ENCODE assay signal across 25 cellular contexts in the genomic region with DNA sequence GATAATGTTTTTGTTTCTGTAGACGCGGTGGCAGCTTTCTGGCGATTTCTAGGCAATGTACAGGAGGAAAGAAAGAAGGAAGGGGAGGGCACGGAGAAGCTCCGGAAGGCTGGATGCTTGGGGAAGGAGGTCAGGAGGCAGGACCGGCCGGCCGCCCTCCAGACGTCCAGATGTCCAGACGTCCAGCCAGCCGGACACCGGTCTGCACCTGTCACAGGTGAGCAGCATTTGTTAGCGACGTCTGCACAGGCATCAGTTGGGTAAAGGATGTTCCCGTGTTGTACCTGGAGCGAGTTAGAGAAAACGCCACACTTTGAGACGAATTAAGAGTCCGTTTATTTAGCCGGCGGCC.
DNase-seq lines count a peak whose midpoint lies in the region; ATAC-seq, FAIRE-seq and TF ChIP-seq lines count a peak whose summit lies in the region.
"Had no signal": no experiment of that assay in that cellular context is flagged by ENCODE, and none has a peak within 500 bp of the region (broad histone marks: within the 10 kb centered on the region; RNA-seq: fewer than 3 reads in every experiment).

No MANE protein-coding gene starts in this region.

- no peaks in the 10 kb centered on the region for H3K9me3 ChIP-seq in A549
- peaks cover 6% of the 10 kb centered on the region for H3K9me3 ChIP-seq in HUES6 (ENCODE audit: control insufficient read depth, insufficient read depth, low read depth, low read length)
- peaks cover 7% of the 10 kb centered on the region for H3K9me3 ChIP-seq in psoas muscle
- H3K9me3 ChIP-seq: SJSA1 had no signal

- H3K27me3 ChIP-seq in HUES6 (ENCODE audit: control insufficient read depth, insufficient read depth, low read length) (peaks cover 2% of the 10 kb centered on the region; the same call in 1 of the 2 replicates), psoas muscle (ENCODE audit: insufficient read depth in 3 of 3, low read length in 2 of 3) (peaks cover 0 to 6% (median 0%) of the 10 kb centered on the region in 3 donors)
- H3K27me3 ChIP-seq: BLaER1, SJSA1 had no signal

- POLR2A ChIA-PET in A549 (lab: Yijun Ruan, JAX), result no interaction called here

- no peak overlapping the region for H3K4me3 ChIP-seq in A549
- H3K4me3 ChIP-seq in HUES6 (ENCODE audit: low read depth, low read length), result peak overlapping the region; percentile 7; the same call in 1 of the 2 replicates
- no peak overlapping the region for H3K4me3 ChIP-seq in psoas muscle
- H3K4me3 ChIP-seq: BLaER1, SJSA1 had no signal

- H3K27ac ChIP-seq in A549 (no peak overlapping the region), HUES6 (ENCODE audit: low read depth, low read length) (no peak overlapping the region), psoas muscle (no peak overlapping the region)
- H3K27ac ChIP-seq: BLaER1, HL-60, SJSA1 had no signal

- H3K9me3 Mint-ChIP-seq in chondrocyte (ENCODE audit: low read depth) (peaks cover 10% of the 10 kb centered on the region), nephron progenitor cell (peaks cover 17% of the 10 kb centered on the region)
- H3K9me3 Mint-ChIP-seq: CD4-positive, alpha-beta T cell had no signal

- H3K27me3 Mint-ChIP-seq in chondrocyte (ENCODE audit: low read depth) (no peaks in the 10 kb centered on the region), nephron progenitor cell (ENCODE audit: low read depth, poor library complexity) (peaks cover 27% of the 10 kb centered on the region)
- H3K27me3 Mint-ChIP-seq: CD4-positive, alpha-beta T cell had no signal

- H3K36me3 Mint-ChIP-seq in chondrocyte (ENCODE audit: low read depth) (no peaks in the 10 kb centered on the region), nephron progenitor cell (ENCODE audit: low read depth) (no peaks in the 10 kb centered on the region)

- TF ChIP-seq POLR2A in A549 (IDR thresholded peaks at IDR 0.05; ENCODE audit: low read length), result no peak

- H3K4me1 Mint-ChIP-seq in chondrocyte (ENCODE audit: low read depth) (peaks cover 9% of the 10 kb centered on the region), nephron progenitor cell (peaks cover 12% of the 10 kb centered on the region)

- no peak for TF ChIP-seq RAD21 in A549 (conservative IDR thresholded peaks at IDR 0.05 in 1 of 2, IDR thresholded peaks at IDR 0.05 in 1 of 2)

- intact Hi-C loops in psoas muscle (cut with DNase I), result no loop called here

- H3K27ac Mint-ChIP-seq in chondrocyte (ENCODE audit: unreplicated experiment) (peak overlapping the region; percentile 54), nephron progenitor cell (peak overlapping the region; percentile 75)
- H3K27ac Mint-ChIP-seq: CD4-positive, alpha-beta T cell had no signal

- DNase-seq in A549 (ENCODE audit: low read depth in 1 of 2, low spot score in 1 of 2) (no peak), chondrocyte (ENCODE audit: low spot score) (peak; percentile 54), nephron progenitor cell (no peak), psoas muscle (no peak), SHP77 treated with DMSO at 0.1 percent for 48 hours (lab: John Stamatoyannopoulos, UW) (no peak)
- DNase-seq: 8988T; CD4-positive, alpha-beta T cell; COR-L47; GDM1; NCI-H1092; NCI-H1436 treated with DMSO at 0.1 percent for 48 hours; NCI-H187 treated with DMSO at 0.1 percent for 48 hours; NCI-H2107; NCI-H524 treated with DMSO at 0.1 percent for 48 hours; NCI-H774; T-helper 1 cell had no signal

- peak overlapping the region; percentile 0; the same call in 1 of the 3 replicates for H3K4me2 ChIP-seq in A549
- H3K4me2 ChIP-seq: BLaER1 had no signal

- H3K9ac ChIP-seq in HUES6 (ENCODE audit: low read length), result no peak overlapping the region
- H3K9ac ChIP-seq: BLaER1 had no signal

- WGBS in A549 (ENCODE audit: missing lambda C conversion rate), result 60% methylated on average over 21 of the region's 21 CpGs
- 70 to 78% (median 76%) methylated on average over 21 of the region's 21 CpGs for WGBS in psoas muscle, 3 donors

- no peaks in the 10 kb centered on the region for H3K4me1 ChIP-seq in A549
- H3K4me1 ChIP-seq in HUES6 (ENCODE audit: control insufficient read depth, insufficient read depth, low read length), result peaks cover 9% of the 10 kb centered on the region
- H3K4me1 ChIP-seq in psoas muscle, result no peaks in the 10 kb centered on the region
- H3K4me1 ChIP-seq: SJSA1 had no signal

- CTCF ChIA-PET in A549 (lab: Yijun Ruan, JAX), result no interaction called here

- H3K36me3 ChIP-seq in HUES6 (ENCODE audit: control insufficient read depth, insufficient read depth, low read length) (no peaks in the 10 kb centered on the region), psoas muscle (ENCODE audit: insufficient read depth in 1 of 2, low read depth in 1 of 2) (no peaks in the 10 kb centered on the region)
- H3K36me3 ChIP-seq: BLaER1, SJSA1 had no signal

- ATAC-seq in A549 (no peak; a peak in 1 of 6 replicates), GM21381 (IDR thresholded peaks at IDR 0.05; ENCODE audit: unreplicated experiment) (no peak), HG02840 (IDR thresholded peaks at IDR 0.05; ENCODE audit: low FRiP score, unreplicated experiment) (no peak), psoas muscle (no peak)
- ATAC-seq: PC-3, Right ventricle myocardium inferior had no signal

- no peak for FAIRE-seq in A549 (lab: Jason Lieb, UNC)
- FAIRE-seq: GM12891 had no signal

- no peak overlapping the region for H3K4me3 Mint-ChIP-seq in chondrocyte (ENCODE audit: unreplicated experiment)
- H3K4me3 Mint-ChIP-seq in nephron progenitor cell, result no peak overlapping the region
- H3K4me3 Mint-ChIP-seq: CD4-positive, alpha-beta T cell had no signal

- TF ChIP-seq EP300 in A549 (IDR thresholded peaks at IDR 0.05), result no peak

- TF ChIP-seq CTCF in A549 (IDR thresholded peaks at IDR 0.05) (no peak), chondrocyte (IDR thresholded peaks at IDR 0.05) (no peak), nephron progenitor cell (IDR thresholded peaks at IDR 0.05) (no peak), psoas muscle (IDR thresholded peaks at IDR 0.05) (no peak)

TF ChIP-seq in A549, 52 proteins besides CTCF, POLR2A, EP300 and RAD21:
- no peak for TF ChIP-seq HOXB13 (CRISPR knock-in tag; IDR thresholded peaks at IDR 0.05; ENCODE audit: low read depth)
- TF ChIP-seq SREBF2 (IDR thresholded peaks at IDR 0.05), result no peak
- no peak for TF ChIP-seq RFX5 (IDR thresholded peaks at IDR 0.05)
- TF ChIP-seq, protein P1, sequence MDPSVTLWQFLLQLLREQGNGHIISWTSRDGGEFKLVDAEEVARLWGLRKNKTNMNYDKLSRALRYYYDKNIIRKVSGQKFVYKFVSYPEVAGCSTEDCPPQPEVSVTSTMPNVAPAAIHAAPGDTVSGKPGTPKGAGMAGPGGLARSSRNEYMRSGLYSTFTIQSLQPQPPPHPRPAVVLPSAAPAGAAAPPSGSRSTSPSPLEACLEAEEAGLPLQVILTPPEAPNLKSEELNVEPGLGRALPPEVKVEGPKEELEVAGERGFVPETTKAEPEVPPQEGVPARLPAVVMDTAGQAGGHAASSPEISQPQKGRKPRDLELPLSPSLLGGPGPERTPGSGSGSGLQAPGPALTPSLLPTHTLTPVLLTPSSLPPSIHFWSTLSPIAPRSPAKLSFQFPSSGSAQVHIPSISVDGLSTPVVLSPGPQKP (IDR thresholded peaks at IDR 0.05; ENCODE audit: low read depth, low read length), result no peak
- TF ChIP-seq JUNB (IDR thresholded peaks at IDR 0.05), result no peak
- TF ChIP-seq, protein P2, sequence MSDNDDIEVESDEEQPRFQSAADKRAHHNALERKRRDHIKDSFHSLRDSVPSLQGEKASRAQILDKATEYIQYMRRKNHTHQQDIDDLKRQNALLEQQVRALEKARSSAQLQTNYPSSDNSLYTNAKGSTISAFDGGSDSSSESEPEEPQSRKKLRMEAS (IDR thresholded peaks at IDR 0.05), result no peak
- no peak for TF ChIP-seq ZNF302 (CRISPR knock-in tag; IDR thresholded peaks at IDR 0.05)
- TF ChIP-seq HEYL (CRISPR knock-in tag; IDR thresholded peaks at IDR 0.05), result no peak
- no peak for TF ChIP-seq FOXS1 (CRISPR knock-in tag; IDR thresholded peaks at IDR 0.05)
- TF ChIP-seq JUN (IDR thresholded peaks at IDR 0.05), result no peak
- TF ChIP-seq MAZ (IDR thresholded peaks at IDR 0.05; ENCODE audit: borderline replicate concordance, low read depth, low read length), result no peak
- TF ChIP-seq KDM1A (IDR thresholded peaks at IDR 0.05; ENCODE audit: low read depth), result no peak
- TF ChIP-seq CBX8 (IDR thresholded peaks at IDR 0.05), result no peak
- no peak for TF ChIP-seq ESRRA (IDR thresholded peaks at IDR 0.05; ENCODE audit: borderline replicate concordance, low read length)
